ENCODE assay signal across 8 cellular contexts in genomic region chr17:7889166-7889584, GRCh38. TPM values are rescaled to one million over a fixed set of nuclear protein-coding genes. Genes with fewer than 3 reads are reported as not detected.
DNase-seq lines count a peak whose midpoint lies in the region; ATAC-seq, FAIRE-seq and TF ChIP-seq lines count a peak whose summit lies in the region.

No MANE protein-coding gene starts in this region.

- peaks cover 18% of the 10 kb centered on the region for H3K79me2 ChIP-seq in keratinocyte (ENCODE audit: control insufficient read depth, insufficient read depth, low read length)
- H3K79me2 ChIP-seq in smooth muscle cell (ENCODE audit: low read depth), result peaks cover 15% of the 10 kb centered on the region

- DNase-seq in DMS153 (lab: John Stamatoyannopoulos, UW) (peak; percentile 82), MV-4-11 (lab: John Stamatoyannopoulos, UW) (peak; percentile 72), SW480 (ENCODE audit: low spot score) (peak; percentile 74), cerebellar nuclear complex (lab: John Stamatoyannopoulos, UW) (peak; percentile 72 to 77), keratinocyte (ENCODE audit: low read depth, low spot score) (peak; percentile 75), smooth muscle cell (lab: John Stamatoyannopoulos, UW; ENCODE audit: unreplicated experiment) (peak; percentile 65), NOMO-1 treated with dmso at 0.1 percent for 144 hours (lab: John Stamatoyannopoulos, UW; ENCODE audit: unreplicated experiment) (no peak)

- H3K9ac ChIP-seq in keratinocyte (ENCODE audit: control insufficient read depth, extremely low read depth, insufficient read depth, low read length), result peak overlapping the region; percentile 87
- no peak overlapping the region for H3K9ac ChIP-seq in smooth muscle cell (ENCODE audit: low read depth)

- no peaks in the 10 kb centered on the region for H3K9me3 ChIP-seq in keratinocyte (ENCODE audit: control insufficient read depth, low read depth, low read length)
- H3K9me3 ChIP-seq in smooth muscle cell (replicated peaks; ENCODE audit: low read depth), result no peaks in the 10 kb centered on the region

- WGBS in smooth muscle cell (ENCODE audit: low lambda C conversion rate), result 43% methylated on average over 4 of the region's 4 CpGs

- FAIRE-seq in keratinocyte (lab: Jason Lieb, UNC), result peak; percentile 70

- peak; percentile 39 to 53 (median 46) for TF ChIP-seq CTCF in keratinocyte (optimal IDR thresholded peaks at IDR 0.05 in 1 of 3, IDR thresholded peaks at IDR 0.05 in 1 of 3, conservative IDR thresholded peaks at IDR 0.05 in 1 of 3; ENCODE audit: extremely low read depth in 1 of 3, insufficient read depth in 2 of 3, low read length in 3 of 3)
- TF ChIP-seq CTCF in smooth muscle cell (IDR thresholded peaks at IDR 0.05; ENCODE audit: borderline replicate concordance, insufficient read depth, poor library complexity, severe bottlenecking), result peak; percentile 27

- no peak overlapping the region for H2AFZ ChIP-seq in keratinocyte (ENCODE audit: control insufficient read depth, low read length)
- H2AFZ ChIP-seq in smooth muscle cell (ENCODE audit: low read depth), result no peak overlapping the region

- H3K27me3 ChIP-seq in keratinocyte (ENCODE audit: control insufficient read depth, extremely low read depth, insufficient read depth, low read length) (no peaks in the 10 kb centered on the region), smooth muscle cell (ENCODE audit: low read depth) (no peaks in the 10 kb centered on the region)

- H3K36me3 ChIP-seq in keratinocyte (ENCODE audit: control insufficient read depth in 2 of 2, extremely low read depth in 1 of 2, insufficient read depth in 2 of 2, low read length in 2 of 2) (peaks cover 18 to 34% of the 10 kb centered on the region in 2 experiments), smooth muscle cell (ENCODE audit: low read depth) (no peaks in the 10 kb centered on the region)

- H3K4me1 ChIP-seq in keratinocyte (ENCODE audit: control insufficient read depth, extremely low read depth, insufficient read depth, low read length) (peaks cover 31% of the 10 kb centered on the region), smooth muscle cell (ENCODE audit: low read depth) (peaks cover 41% of the 10 kb centered on the region)

- H3K4me2 ChIP-seq in keratinocyte (ENCODE audit: control insufficient read depth, extremely low read depth, insufficient read depth, low read depth, low read length) (peak overlapping the region; percentile 88), smooth muscle cell (peak overlapping the region; percentile 100)

- H3K4me3 ChIP-seq in keratinocyte (ENCODE audit: control insufficient read depth in 2 of 3, extremely low read depth in 1 of 3, insufficient read depth in 2 of 3, low read depth in 1 of 3, low read length in 3 of 3) (peak overlapping the region in 2 of 3 experiments; percentile 61 to 76), smooth muscle cell (peak overlapping the region; percentile 87)

- no peaks in the 10 kb centered on the region for H4K20me1 ChIP-seq in keratinocyte (ENCODE audit: control insufficient read depth, extremely low read depth, insufficient read depth, low read length)
- no peaks in the 10 kb centered on the region for H4K20me1 ChIP-seq in smooth muscle cell (ENCODE audit: low read depth)

- no peak for ATAC-seq in HG03280 (IDR thresholded peaks at IDR 0.05; ENCODE audit: unreplicated experiment)

- dilution Hi-C loops in keratinocyte (cut with MboI; ENCODE audit: extremely low pct_ligation_motif_present, low sequenced_read_pairs), result no loop called here

- H3K27ac ChIP-seq in keratinocyte (ENCODE audit: control insufficient read depth, insufficient read depth, low read length) (peak overlapping the region; percentile 89), smooth muscle cell (ENCODE audit: low read depth) (peak overlapping the region; percentile 88)

- H3F3A ChIP-seq in smooth muscle cell (ENCODE audit: low read depth), result peaks cover 17% of the 10 kb centered on the region

- no peaks in the 10 kb centered on the region for H3K9me1 ChIP-seq in keratinocyte (ENCODE audit: control insufficient read depth, extremely low read depth, insufficient read depth, low read length)

RNA-seq across cellular contexts. Expression of gene CHD3, which starts 0.6 kb away (rescaled TPM):
- polyA plus RNA-seq in keratinocyte, result 27.8 to 30.1 TPM (median 28.1 TPM) in 3 replicates
- polyA plus RNA-seq in keratinocyte (2011; ENCODE audit: low read depth), result 19.1 TPM
- 21.7 and 36.9 TPM in 2 replicates for polyA plus RNA-seq in keratinocyte (2011; cell fraction: cytosol; rRNA removed)
- polyA plus RNA-seq in keratinocyte (2011; cell fraction: nucleus; rRNA removed), result 110 and 113 TPM in 2 replicates
- 21.0 and 81.2 TPM in 2 replicates for polyA plus RNA-seq in keratinocyte (2012; ENCODE audit: low replicate concordance)
- 51.0 to 122 TPM (median 65.2 TPM) in 3 replicates for polyA minus RNA-seq in keratinocyte
- 83.5 TPM for polyA minus RNA-seq in keratinocyte (2011; cell fraction: cytosol; rRNA and poly(A)+ RNA removed)
- 50.3 and 60.0 TPM in 2 replicates for polyA minus RNA-seq in keratinocyte (2011; cell fraction: nucleus; rRNA and poly(A)+ RNA removed)
- total RNA-seq in smooth muscle cell, result 28.5 and 34.9 TPM in 2 replicates
- polyA plus RNA-seq in smooth muscle cell, result 16.3 and 23.5 TPM in 2 replicates

RNA-seq across cellular contexts. Expression of gene RNF227, which starts 26.9 kb away (rescaled TPM):
- polyA plus RNA-seq in keratinocyte (3.4 to 5.7 TPM (median 3.6 TPM) in 3 replicates), smooth muscle cell (3.5 and 5.1 TPM in 2 replicates)
- polyA plus RNA-seq in keratinocyte (2011; ENCODE audit: low read depth), result 4.3 TPM
- 3.4 TPM in 2 replicates for polyA plus RNA-seq in keratinocyte (2011; cell fraction: cytosol; rRNA removed)
- 6.7 and 7.2 TPM in 2 replicates for polyA plus RNA-seq in keratinocyte (2011; cell fraction: nucleus; rRNA removed)
- 1.6 and 15.6 TPM in 2 replicates for polyA plus RNA-seq in keratinocyte (2012; ENCODE audit: low replicate concordance)
- polyA minus RNA-seq in keratinocyte, result 1.3 to 2.1 TPM in 2 of 3 replicates, not detected in the other
- 2.5 TPM for polyA minus RNA-seq in keratinocyte (2011; cell fraction: cytosol; rRNA and poly(A)+ RNA removed)
- polyA minus RNA-seq in keratinocyte (2011; cell fraction: nucleus; rRNA and poly(A)+ RNA removed), result 1.5 and 2.9 TPM in 2 replicates
- 3.4 and 5.4 TPM in 2 replicates for total RNA-seq in smooth muscle cell

RNA-seq across cellular contexts. Expression of gene CYB5D1, which starts 31.4 kb away (rescaled TPM):
- 9.0 to 14.8 TPM (median 12.4 TPM) in 3 replicates for polyA plus RNA-seq in keratinocyte
- 3.5 TPM for polyA plus RNA-seq in keratinocyte (2011; ENCODE audit: low read depth)
- polyA plus RNA-seq in keratinocyte (2011; cell fraction: cytosol; rRNA removed), result 7.8 and 10.9 TPM in 2 replicates
- polyA plus RNA-seq in keratinocyte (2011; cell fraction: nucleus; rRNA removed), result 15.4 and 19.2 TPM in 2 replicates
- polyA plus RNA-seq in keratinocyte (2012; ENCODE audit: low replicate concordance), result 6.5 and 9.8 TPM in 2 replicates
- 6.2 to 12.7 TPM (median 6.7 TPM) in 3 replicates for polyA minus RNA-seq in keratinocyte
- polyA minus RNA-seq in keratinocyte (2011; cell fraction: cytosol; rRNA and poly(A)+ RNA removed), result 9.8 TPM
- 5.5 and 9.0 TPM in 2 replicates for polyA minus RNA-seq in keratinocyte (2011; cell fraction: nucleus; rRNA and poly(A)+ RNA removed)
- total RNA-seq in smooth muscle cell, result 8.6 and 9.3 TPM in 2 replicates
- polyA plus RNA-seq in smooth muscle cell, result 6.6 and 7.9 TPM in 2 replicates

RNA-seq across cellular contexts. Expression of gene NAA38, which starts 31.8 kb away (rescaled TPM):
- polyA plus RNA-seq in keratinocyte (41.0 to 130 TPM (median 70.9 TPM) in 3 replicates), smooth muscle cell (86.1 and 99.4 TPM in 2 replicates)
- 31.0 TPM for polyA plus RNA-seq in keratinocyte (2011; ENCODE audit: low read depth)
- polyA plus RNA-seq in keratinocyte (2011; cell fraction: cytosol; rRNA removed), result 30.0 and 56.4 TPM in 2 replicates
- 21.9 and 22.5 TPM in 2 replicates for polyA plus RNA-seq in keratinocyte (2011; cell fraction: nucleus; rRNA removed)
- polyA plus RNA-seq in keratinocyte (2012; ENCODE audit: low replicate concordance), result 51.7 and 115 TPM in 2 replicates
- 11.5 to 53.1 TPM (median 28.6 TPM) in 3 replicates for polyA minus RNA-seq in keratinocyte
- polyA minus RNA-seq in keratinocyte (2011; cell fraction: cytosol; rRNA and poly(A)+ RNA removed), result 221 TPM
- 8.3 and 23.7 TPM in 2 replicates for polyA minus RNA-seq in keratinocyte (2011; cell fraction: nucleus; rRNA and poly(A)+ RNA removed)
- 30.6 and 76.4 TPM in 2 replicates for total RNA-seq in smooth muscle cell

RNA-seq across cellular contexts. Expression of gene TMEM88, which starts 34.3 kb away (rescaled TPM):
- polyA plus RNA-seq in keratinocyte, result 0.14 to 0.45 TPM (median 0.24 TPM) in 3 replicates
- not detected for polyA plus RNA-seq in keratinocyte (2011; ENCODE audit: low read depth)
- 0.09 and 0.16 TPM in 2 replicates for polyA plus RNA-seq in keratinocyte (2011; cell fraction: cytosol; rRNA removed)
- polyA plus RNA-seq in keratinocyte (2011; cell fraction: nucleus; rRNA removed), result 2.1 and 3.6 TPM in 2 replicates
- polyA plus RNA-seq in keratinocyte (2012; ENCODE audit: low replicate concordance), result 0.36 and 1.5 TPM in 2 replicates
- not detected in 3 replicates for polyA minus RNA-seq in keratinocyte
- not detected for polyA minus RNA-seq in keratinocyte (2011; cell fraction: cytosol; rRNA and poly(A)+ RNA removed)
- 2.6 TPM in 1 of 2 replicates, not detected in the other for polyA minus RNA-seq in keratinocyte (2011; cell fraction: nucleus; rRNA and poly(A)+ RNA removed)
- 5.1 and 8.6 TPM in 2 replicates for total RNA-seq in smooth muscle cell
- 12.7 and 16.1 TPM in 2 replicates for polyA plus RNA-seq in smooth muscle cell
